ENCODE assay signal across 1 cellular context in genomic region chr1:61139324-61140055, GRCh38.
TF ChIP-seq lines count a peak whose summit lies in the region.

No MANE protein-coding gene starts in this region.

TF ChIP-seq in K562, 482 proteins besides CTCF, POLR2A, EP300 and RAD21 (continued from another document and continues in another):
- TF ChIP-seq CHAMP1 (IDR thresholded peaks at IDR 0.05) (no peak), TRIM24 (IDR thresholded peaks at IDR 0.05) (peak; percentile 65 to 74; a peak in 3 of 4 replicates), TBL1XR1 (IDR thresholded peaks at IDR 0.05; ENCODE audit: low read length in 2 of 2) (0 out of 4 replicates have a peak, but pooled peaks of 1 of the 2 experiments have one; percentile 21), HDAC3 (IDR thresholded peaks at IDR 0.05; ENCODE audit: borderline replicate concordance, partially characterized antibody) (no peak), HDAC6 (IDR thresholded peaks at IDR 0.05; ENCODE audit: low read depth, low read length) (no peak), FOXP4 (CRISPR knock-in tag; IDR thresholded peaks at IDR 0.05; ENCODE audit: borderline replicate concordance) (no peak), ZBTB12 (CRISPR knock-in tag; IDR thresholded peaks at IDR 0.05) (no peak), ZNF318 (IDR thresholded peaks at IDR 0.05; ENCODE audit: borderline replicate concordance in 1 of 2, low read depth in 1 of 2) (no peak), HMGXB4 (CRISPR knock-in tag; IDR thresholded peaks at IDR 0.05) (no peak), BHLHE40 (IDR thresholded peaks at IDR 0.05; ENCODE audit: low read length) (0 out of 2 replicates have a peak, but pooled peaks have one; percentile 15), SRSF9 (IDR thresholded peaks at IDR 0.05; ENCODE audit: borderline replicate concordance, low read depth, low read length) (no peak), NKRF (IDR thresholded peaks at IDR 0.05; ENCODE audit: borderline replicate concordance) (no peak), ZNF316 (IDR thresholded peaks at IDR 0.05) (no peak), ZNF146 (CRISPR knock-in tag; IDR thresholded peaks at IDR 0.05; ENCODE audit: unreplicated experiment) (no peak), DIDO1 (tag; IDR thresholded peaks at IDR 0.05; ENCODE audit: low read depth) (no peak), MTA1 (IDR thresholded peaks at IDR 0.05; ENCODE audit: borderline replicate concordance) (no peak), ZNF507 (tag; conservative IDR thresholded peaks at IDR 0.05) (peak; percentile 58), ARHGAP35 (IDR thresholded peaks at IDR 0.05; ENCODE audit: partially characterized antibody) (no peak), KAT8 (IDR thresholded peaks at IDR 0.05; ENCODE audit: low read depth) (no peak), GATA2 (CRISPR knock-in tag; IDR thresholded peaks at IDR 0.05) (0 out of 2 replicates have a peak, but pooled peaks have one; percentile 27), SMARCA4 (IDR thresholded peaks at IDR 0.05) (peak; percentile 39; the same call in 1 of the 2 replicates), MAZ (CRISPR knock-in tag; conservative IDR thresholded peaks at IDR 0.05 in 1 of 2, IDR thresholded peaks at IDR 0.05 in 1 of 2) (no peak), ZBTB7A (IDR thresholded peaks at IDR 0.05; ENCODE audit: borderline replicate concordance, control insufficient read depth, low read depth, low read length) (no peak; the same call in 1 of the 2 replicates), PRDM10 (IDR thresholded peaks at IDR 0.05; ENCODE audit: partially characterized antibody) (peak; percentile 33)
